In genomic region chr4:104465620-104466019, GRCh38 we compare ENCODE assay signal across 31 cellular contexts. TPM values are rescaled to one million over a fixed set of nuclear protein-coding genes. Genes with fewer than 3 reads are reported as not detected.
"Had no signal": no experiment of that assay in that cellular context is flagged by ENCODE, and none has a peak within 500 bp of the region (broad histone marks: within the 10 kb centered on the region; RNA-seq: fewer than 3 reads in every experiment).

No MANE protein-coding gene starts in this region.

- H3K9me3 ChIP-seq: ovary, psoas muscle, spleen, suprapubic skin, testis, tibial artery, transverse colon, upper lobe of right lung, uterus had no signal

- H3K27ac Mint-ChIP-seq: natural killer cell; nephron; neural progenitor cell; progenitor cell of endocrine pancreas; stimulated activated memory B cell treated with anti-CD40 and anti-IgM and Interleukin-4, amounts not matched to agents 10 μg/mL and 1 μg/mL and 100 μg/mL, for 72 hours; stimulated activated naive CD8-positive, alpha-beta T cell treated with anti-CD3 and anti-CD28 coated beads, Interleukin-15, amount 100 ng/mL, for 72 hours; type B pancreatic cell had no signal

- H3K27ac ChIP-seq: neural progenitor cell, ovary, parathyroid adenoma, psoas muscle, skin epidermis, spleen, suprapubic skin, testis, tibial artery, transverse colon, upper lobe of right lung, uterus had no signal

- H3K9ac ChIP-seq: neural progenitor cell, parathyroid adenoma had no signal

- H3K4me3 ChIP-seq: neural progenitor cell, ovary, psoas muscle, skin epidermis, smooth muscle cell, spleen, suprapubic skin, testis, tibial artery, transverse colon, upper lobe of right lung, uterus had no signal

- ATAC-seq: natural killer cell; psoas muscle; right cardiac atrium; stimulated activated memory B cell treated with anti-CD40 and anti-IgM and Interleukin-4, amounts not matched to agents 10 μg/mL and 1 μg/mL and 100 μg/mL, for 72 hours; stimulated activated naive CD8-positive, alpha-beta T cell treated with anti-CD3 and anti-CD28 coated beads, Interleukin-15, amount 100 ng/mL, for 72 hours; stimulated activated naive CD8-positive, alpha-beta T cell treated with anti-CD3 and anti-CD28 coated beads, Interleukin-15, Interleukin-2, amounts not matched to agents 100 U/mL and 50 U/mL, for 24 hours; upper lobe of right lung had no signal

- H3K36me3 Mint-ChIP-seq: natural killer cell; stimulated activated memory B cell treated with anti-CD40 and anti-IgM and Interleukin-4, amounts not matched to agents 10 μg/mL and 1 μg/mL and 100 μg/mL, for 72 hours; type B pancreatic cell had no signal

- H3K36me3 ChIP-seq: neural progenitor cell, ovary, spleen, suprapubic skin, tibial artery, transverse colon, upper lobe of right lung, uterus had no signal

- H3K27me3 ChIP-seq: neural progenitor cell, ovary, spleen, suprapubic skin, testis, tibial artery, transverse colon, upper lobe of right lung, uterus had no signal

- H3K4me1 ChIP-seq: parathyroid adenoma, psoas muscle, spleen, suprapubic skin, testis, tibial artery, transverse colon, upper lobe of right lung, uterus had no signal

- H3K27me3 Mint-ChIP-seq: progenitor cell of endocrine pancreas; stimulated activated naive CD8-positive, alpha-beta T cell treated with anti-CD3 and anti-CD28 coated beads, Interleukin-15, amount 100 ng/mL, for 72 hours; type B pancreatic cell had no signal

- H3K4me3 Mint-ChIP-seq: natural killer cell; nephron; neural progenitor cell; stimulated activated memory B cell treated with anti-CD40 and anti-IgM and Interleukin-4, amounts not matched to agents 10 μg/mL and 1 μg/mL and 100 μg/mL, for 72 hours; stimulated activated naive CD8-positive, alpha-beta T cell treated with anti-CD3 and anti-CD28 coated beads, Interleukin-15, amount 100 ng/mL, for 72 hours; type B pancreatic cell had no signal

- H2AFZ ChIP-seq: neural progenitor cell, parathyroid adenoma had no signal

- H3K4me2 ChIP-seq: neural progenitor cell, smooth muscle cell had no signal

- DNase-seq: natural killer cell; occipital lobe; ovary; posterior cingulate gyrus; psoas muscle; right cardiac atrium; spleen; stimulated activated CD4-positive, alpha-beta T cell treated with anti-CD3 and anti-CD28 coated beads, Interleukin-12 subunit alpha, Interleukin-12 subunit beta, amount 100 ng/mL, for 4 hours; stimulated activated CD4-positive, alpha-beta T cell treated with anti-CD3 and anti-CD28 coated beads, Interleukin-1b, Interleukin-23, amount 100 ng/mL, for 48 hours; stimulated activated CD4-positive, alpha-beta T cell treated with anti-CD3 and anti-CD28 coated beads, Interleukin-4, amount 100 ng/mL, for 1 hour; stimulated activated CD4-positive, alpha-beta T cell treated with anti-CD3 and anti-CD28 coated beads, Interleukin-4, amount 100 ng/mL, for 4 hours; stimulated activated CD8-positive, alpha-beta memory T cell treated with anti-CD3 and anti-CD28 coated beads, Interleukin-4, amount 100 ng/mL, for 48 hours; stimulated activated naive CD4-positive, alpha-beta T cell; stimulated activated naive CD8-positive, alpha-beta T cell treated with anti-CD3 and anti-CD28 coated beads, Interleukin-15, amount 100 ng/mL, for 72 hours; stimulated activated naive CD8-positive, alpha-beta T cell treated with anti-CD3 and anti-CD28 coated beads, Interleukin-15, Interleukin-2, amounts not matched to agents 100 U/mL and 50 U/mL, for 24 hours; substantia nigra; testis; tibial artery; transverse colon; upper lobe of right lung; uterus had no signal

- H3K9me3 Mint-ChIP-seq: nephron; neural progenitor cell; stimulated activated memory B cell treated with anti-CD40 and anti-IgM and Interleukin-4, amounts not matched to agents 10 μg/mL and 1 μg/mL and 100 μg/mL, for 72 hours; stimulated activated naive CD8-positive, alpha-beta T cell treated with anti-CD3 and anti-CD28 coated beads, Interleukin-15, amount 100 ng/mL, for 72 hours had no signal

- H3K4me1 Mint-ChIP-seq: natural killer cell; nephron; stimulated activated memory B cell treated with anti-CD40 and anti-IgM and Interleukin-4, amounts not matched to agents 10 μg/mL and 1 μg/mL and 100 μg/mL, for 72 hours; stimulated activated naive CD8-positive, alpha-beta T cell treated with anti-CD3 and anti-CD28 coated beads, Interleukin-15, amount 100 ng/mL, for 72 hours had no signal

- H3K79me2 ChIP-seq: parathyroid adenoma had no signal

RNA-seq across cellular contexts. Expression of gene CXXC4, which starts 29.1 kb away (rescaled TPM):
- total RNA-seq: osteoblast had no signal
